19 cellular contexts compared by ENCODE assay signal in the genomic region with DNA sequence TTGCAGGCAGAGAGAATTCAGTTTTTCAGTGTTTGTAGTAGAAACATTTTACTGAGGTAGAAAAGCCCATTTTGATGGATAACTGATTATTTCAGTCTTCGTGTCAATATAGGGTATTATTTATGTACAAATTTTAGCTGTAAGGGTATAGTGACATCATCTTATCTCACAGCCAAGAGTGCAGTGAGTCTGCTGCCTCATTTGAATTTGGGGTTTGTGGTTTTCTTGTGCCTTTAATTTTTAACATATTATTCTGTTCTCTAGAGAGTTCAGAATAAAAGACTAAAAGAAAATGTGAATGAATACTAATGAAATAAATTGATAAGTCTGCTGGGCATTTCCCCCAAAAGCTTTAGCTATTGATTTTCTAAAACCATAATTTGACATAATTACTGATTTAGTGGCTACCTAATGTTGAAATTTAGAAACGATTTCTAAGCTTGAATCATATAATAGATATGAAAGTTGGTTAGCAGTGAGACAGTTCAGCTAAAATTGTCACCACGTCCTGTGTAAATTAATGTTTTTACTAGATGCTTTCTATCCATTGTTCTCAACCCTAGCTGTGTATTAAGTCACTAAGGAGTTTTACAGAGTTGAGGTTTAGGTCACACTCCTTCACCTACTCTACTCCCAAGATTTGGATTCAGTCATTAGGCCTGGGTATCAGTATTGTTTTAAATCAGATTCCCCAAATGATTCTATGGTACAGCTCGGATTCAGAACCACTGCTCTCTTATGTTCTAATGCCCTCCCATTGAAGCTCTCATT. TPM values are rescaled to one million over a fixed set of nuclear protein-coding genes. Genes with fewer than 3 reads are reported as not detected.
DNase-seq lines count a peak whose midpoint lies in the region; ATAC-seq, FAIRE-seq and TF ChIP-seq lines count a peak whose summit lies in the region.
"Had no signal": no experiment of that assay in that cellular context is flagged by ENCODE, and none has a peak within 500 bp of the region (broad histone marks: within the 10 kb centered on the region; RNA-seq: fewer than 3 reads in every experiment).

No MANE protein-coding gene starts in this region.

- no peak overlapping the region for H2BK5ac ChIP-seq in trophoblast cell (ENCODE audit: low read depth, low read length, poor library complexity)

- POLR2A ChIA-PET in HepG2 (lab: Yijun Ruan, JAX) = no interaction called here
- POLR2A ChIA-PET in GM12878 (lab: Charles Lee) = interaction anchor here (0.5 kb wide), 1 partner anchor 289 kb away, joined by 4 read pairs; no protein-coding TSS in a partner anchor

- ATAC-seq in HepG2 (no peak), right lobe of liver (no peak), GM21619 (IDR thresholded peaks at IDR 0.05; ENCODE audit: unreplicated experiment) (peak; percentile 63), HG03354 (IDR thresholded peaks at IDR 0.05; ENCODE audit: poor library complexity, severe bottlenecking, unreplicated experiment) (peak; percentile 65), GM12878 (peak; percentile 45), GM19328 (IDR thresholded peaks at IDR 0.05; ENCODE audit: unreplicated experiment) (no peak)
- ATAC-seq: CD8-positive, alpha-beta T cell; K562 had no signal

- no peak overlapping the region for H4K8ac ChIP-seq in trophoblast cell (ENCODE audit: low read depth, low read length)

- H3K18ac ChIP-seq in trophoblast cell (ENCODE audit: low read length) = no peak overlapping the region

- no peak overlapping the region for H2BK12ac ChIP-seq in trophoblast cell (ENCODE audit: low read length)

- H3K9ac ChIP-seq in HepG2 (ENCODE audit: insufficient read depth, low read depth, low read length) (no peak overlapping the region), GM12878 (ENCODE audit: control insufficient read depth, insufficient read depth, low read length) (no peak overlapping the region), trophoblast cell (ENCODE audit: low read length) (no peak overlapping the region)
- H3K9ac ChIP-seq: BLaER1 treated with 17β-estradiol and CSF1 and Interleukin-3, amounts not matched to agents 10 nM and 100 nM; GM23248 had no signal

- H3K27ac ChIP-seq in HepG2 (ENCODE audit: extremely low read length, insufficient read depth, low read length) = no peak overlapping the region
- H3K27ac ChIP-seq in right lobe of liver = no peak overlapping the region
- H3K27ac ChIP-seq in GM12878 (ENCODE audit: control insufficient read depth, insufficient read depth) = no peak overlapping the region
- H3K27ac ChIP-seq in trophoblast cell (ENCODE audit: low read depth, low read length) = no peak overlapping the region
- H3K27ac ChIP-seq: BLaER1 treated with 17β-estradiol and CSF1 and Interleukin-3, amounts not matched to agents 10 nM and 100 nM; GM23248; HL-60 had no signal

- H4K20me1 ChIP-seq in HepG2 (ENCODE audit: insufficient read depth, low read length) (no peaks in the 10 kb centered on the region), GM12878 (ENCODE audit: control insufficient read depth, insufficient read depth) (no peaks in the 10 kb centered on the region)
- H4K20me1 ChIP-seq: BLaER1 treated with 17β-estradiol and CSF1 and Interleukin-3, amounts not matched to agents 10 nM and 100 nM had no signal

- SMC1A ChIA-PET in GM12878 (lab: Charles Lee; ENCODE audit: uncharacterized antibody, unreplicated experiment) = interaction anchor here (0.6 to 2.5 kb wide), 8 partner anchors 12 to 689 kb away, joined by 3 to 9 read pairs (median 3); no protein-coding TSS in a partner anchor

- TF ChIP-seq POLR2A in HepG2 (IDR thresholded peaks at IDR 0.05; ENCODE audit: insufficient read depth in 1 of 2, low read depth in 2 of 2, low read length in 2 of 2) (no peak), right lobe of liver (IDR thresholded peaks at IDR 0.05) (no peak), GM12878 (IDR thresholded peaks at IDR 0.05; ENCODE audit: low read depth, low read length) (no peak)

- H2AFZ ChIP-seq in HepG2 (ENCODE audit: low read length) = no peak overlapping the region
- no peak overlapping the region for H2AFZ ChIP-seq in GM12878 (ENCODE audit: control insufficient read depth, low read depth, low read length)
- no peak overlapping the region for H2AFZ ChIP-seq in trophoblast cell (ENCODE audit: insufficient read depth, low read length, poor library complexity)
- H2AFZ ChIP-seq: GM23248 had no signal

- in situ Hi-C loops in HepG2 (cut with HindIII; ENCODE audit: extremely low pct_ligation_motif_present, low pct_unique_long_range_greater_than_20kb) = loop anchor here (10.0 kb wide), 2 partner anchors 339 to 519 kb away; no protein-coding TSS in a partner anchor
- in situ Hi-C loops in GM12878 (cut with MboI) = no loop called here

- intact Hi-C loops in HepG2 (cut with micrococcal nuclease; ENCODE audit: unreplicated experiment) = no loop called here
- intact Hi-C loops in right lobe of liver (cut with DNase I) = loop anchor here in 1 of 2 donors (10.0 kb wide), 1 partner anchor 509 kb away; no protein-coding TSS in a partner anchor
- intact Hi-C loops in GM12878 (cut with micrococcal nuclease; ENCODE audit: unreplicated experiment) = loop anchor here (2.0 kb wide), 1 partner anchor 87 kb away; no protein-coding TSS in a partner anchor

- DNase-seq in HepG2 (ENCODE audit: low spot score) = no peak
- DNase-seq in right lobe of liver = no peak
- DNase-seq in GM12878 (ENCODE audit: low read depth, low spot score) = no peak
- DNase-seq in stimulated activated CD4-positive, alpha-beta T cell treated with anti-CD3 and anti-CD28 coated beads, Interleukin-4, amount 100 ng/mL, for 24 hours = no peak
- no peak for DNase-seq in trophoblast cell
- DNase-seq: 8988T; Calu3; CD8-positive, alpha-beta T cell; DMS79 treated with DMSO at 0.1 percent for 48 hours; GF-D8; GM23248; IMR-90 had no signal

- no peak overlapping the region for H4K12ac ChIP-seq in trophoblast cell (ENCODE audit: low read depth, low read length)

- H3K4me2 ChIP-seq in HepG2 (ENCODE audit: low read depth, low read length) (no peak overlapping the region), GM12878 (ENCODE audit: control insufficient read depth, insufficient read depth) (no peak overlapping the region), trophoblast cell (ENCODE audit: low read length) (no peak overlapping the region)
- H3K4me2 ChIP-seq: BLaER1 treated with 17β-estradiol and CSF1 and Interleukin-3, amounts not matched to agents 10 nM and 100 nM had no signal

- no peak overlapping the region for H3K4ac ChIP-seq in trophoblast cell (ENCODE audit: low read depth, low read length)

- peaks cover 23 to 63% of the 10 kb centered on the region in 2 experiments for H3K36me3 ChIP-seq in HepG2 (replicated peaks in 1 of 2; ENCODE audit: control insufficient read depth in 1 of 2, insufficient read depth in 2 of 2, low read length in 2 of 2)
- H3K36me3 ChIP-seq in right lobe of liver = peaks cover 0 to 66% (median 15%) of the 10 kb centered on the region in 4 donors
- H3K36me3 ChIP-seq in GM12878 (ENCODE audit: control insufficient read depth in 2 of 2, insufficient read depth in 2 of 2, low read length in 1 of 2) = no peaks in the 10 kb centered on the region; a peak in 1 of 4 replicates
- H3K36me3 ChIP-seq in trophoblast cell (ENCODE audit: control insufficient read depth in 1 of 2, insufficient read depth in 2 of 2, low read length in 2 of 2) = no peaks in the 10 kb centered on the region

- H3K14ac ChIP-seq in trophoblast cell (ENCODE audit: low read length) = no peak overlapping the region

- no peak overlapping the region for H2AK5ac ChIP-seq in trophoblast cell (ENCODE audit: low read length)

- H3K79me1 ChIP-seq in trophoblast cell (ENCODE audit: low read length) = no peaks in the 10 kb centered on the region

- H3K23ac ChIP-seq in trophoblast cell (ENCODE audit: low read length) = no peak overlapping the region

- CTCF ChIA-PET in HepG2 (lab: Yijun Ruan, JAX; ENCODE audit: low intra/inter-chr PET ratio, low total read pairs) (no interaction called here), GM12878 (lab: Yijun Ruan, JAX) (interaction anchor here (0.9 to 5.5 kb wide), 10 partner anchors 24 to 516 kb away, joined by 3 to 42 read pairs (median 3); no protein-coding TSS in a partner anchor)

- no peak for FAIRE-seq in HepG2 (lab: Jason Lieb, UNC)
- FAIRE-seq in GM12878 (lab: Jason Lieb, UNC) = no peak
- FAIRE-seq: K562 had no signal

- TF ChIP-seq EP300 in HepG2 (IDR thresholded peaks at IDR 0.05; ENCODE audit: low read depth in 2 of 2, low read length in 2 of 2) (no peak), HepG2 (CRISPR knock-in tag; IDR thresholded peaks at IDR 0.05; ENCODE audit: borderline replicate concordance) (no peak), GM12878 (IDR thresholded peaks at IDR 0.05; ENCODE audit: borderline replicate concordance in 1 of 2, control insufficient read depth in 1 of 2, low read depth in 2 of 2, low read length in 2 of 2) (no peak)

- BruUV-seq in HepG2 (replicated peaks; lab: Mats Ljungman, UMichigan) (no TSS peak), GM12878 (replicated peaks; lab: Mats Ljungman, UMichigan) (no TSS peak)

- H3K9me3 ChIP-seq in HepG2 (ENCODE audit: low read length) (no peaks in the 10 kb centered on the region), right lobe of liver (no peaks in the 10 kb centered on the region), GM12878 (replicated peaks; ENCODE audit: control insufficient read depth, insufficient read depth, low read length) (no peaks in the 10 kb centered on the region), trophoblast cell (ENCODE audit: insufficient read depth, low read depth, low read length) (no peaks in the 10 kb centered on the region)
- H3K9me3 ChIP-seq: BLaER1 treated with 17β-estradiol and CSF1 and Interleukin-3, amounts not matched to agents 10 nM and 100 nM; HAP-1 had no signal

- TF ChIP-seq RAD21 in HepG2 (CRISPR knock-in tag; IDR thresholded peaks at IDR 0.05) (no peak), GM12878 (IDR thresholded peaks at IDR 0.05; ENCODE audit: insufficient read depth, low read depth, low read length) (no peak)

- no peak overlapping the region for H4K91ac ChIP-seq in trophoblast cell (ENCODE audit: low read depth, low read length)

- H3K27me3 ChIP-seq in HepG2 (ENCODE audit: control insufficient read depth in 1 of 2, insufficient read depth in 2 of 2, low read length in 2 of 2) (no peaks in the 10 kb centered on the region), right lobe of liver (no peaks in the 10 kb centered on the region), GM12878 (replicated peaks in 1 of 2; ENCODE audit: control insufficient read depth in 2 of 2, insufficient read depth in 2 of 2, low read length in 1 of 2) (no peaks in the 10 kb centered on the region), trophoblast cell (ENCODE audit: insufficient read depth, low read length) (no peaks in the 10 kb centered on the region)
- H3K27me3 ChIP-seq: BLaER1 treated with 17β-estradiol and CSF1 and Interleukin-3, amounts not matched to agents 10 nM and 100 nM had no signal

- 96% methylated on average over 4 of the region's 4 CpGs for WGBS in HepG2 (ENCODE audit: low lambda C conversion rate)
- WGBS in right lobe of liver (ENCODE audit: insufficient coverage, low coverage, low lambda C conversion rate, missing lambda C conversion rate) = 79% methylated on average over 4 of the region's 4 CpGs
- 30% methylated on average over 4 of the region's 4 CpGs for WGBS in GM12878 (ENCODE audit: insufficient coverage, insufficient replicate concordance, low lambda C conversion rate, missing lambda C conversion rate)
- WGBS in trophoblast cell (ENCODE audit: extremely low coverage, insufficient coverage, insufficient read length) = no CpG with 5 or more reads among the region's 4 CpGs

- H2BK120ac ChIP-seq in trophoblast cell (ENCODE audit: insufficient read depth, low read length, poor library complexity) = no peak overlapping the region

- H3K4me3 ChIP-seq in HepG2 (replicated peaks in 1 of 3; ENCODE audit: insufficient read depth in 1 of 3, low read depth in 2 of 3, low read length in 3 of 3) (no peak overlapping the region), right lobe of liver (no peak overlapping the region), GM12878 (no peak overlapping the region), trophoblast cell (ENCODE audit: low read depth, low read length) (no peak overlapping the region)
- H3K4me3 ChIP-seq: BLaER1 treated with 17β-estradiol and CSF1 and Interleukin-3, amounts not matched to agents 10 nM and 100 nM; GM23248; HAP-1; K562 had no signal

- no peak for TF ChIP-seq CTCF in HepG2 (CRISPR knock-in tag; IDR thresholded peaks at IDR 0.05)
- TF ChIP-seq CTCF in right lobe of liver (IDR thresholded peaks at IDR 0.05) = no peak
- TF ChIP-seq CTCF in GM12878 (IDR thresholded peaks at IDR 0.05 in 2 of 3, conservative IDR thresholded peaks at IDR 0.05 in 1 of 3; ENCODE audit: control insufficient read depth in 2 of 3, extremely low read depth in 1 of 3, insufficient read depth in 1 of 3, low read depth in 3 of 3, low read length in 3 of 3) = no peak

- 0 out of 2 replicates have a peak, but pooled peaks cover 5% of the 10 kb centered on the region for H3K4me1 ChIP-seq in HepG2 (ENCODE audit: insufficient read depth, low read length)
- peaks cover 0 to 15% (median 0%) of the 10 kb centered on the region in 4 donors for H3K4me1 ChIP-seq in right lobe of liver
- no peaks in the 10 kb centered on the region for H3K4me1 ChIP-seq in GM12878 (ENCODE audit: control insufficient read depth, insufficient read depth, low read length)
- no peaks in the 10 kb centered on the region for H3K4me1 ChIP-seq in trophoblast cell (ENCODE audit: control insufficient read depth in 1 of 2, insufficient read depth in 2 of 2, low read length in 2 of 2)
- H3K4me1 ChIP-seq: HAP-1 had no signal

- H3K79me2 ChIP-seq in HepG2 (ENCODE audit: insufficient read depth, low read length) = no peaks in the 10 kb centered on the region
- no peaks in the 10 kb centered on the region for H3K79me2 ChIP-seq in GM12878 (ENCODE audit: control insufficient read depth, insufficient read depth, low read length)
- no peaks in the 10 kb centered on the region for H3K79me2 ChIP-seq in trophoblast cell (ENCODE audit: control insufficient read depth, insufficient read depth, low read length, poor library complexity)

- RAD21 ChIA-PET in GM12878 (lab: Charles Lee; ENCODE audit: unreplicated experiment) = interaction anchor here (1.0 to 2.4 kb wide), 4 partner anchors 335 to 514 kb away, joined by 3 to 12 read pairs (median 4); no protein-coding TSS in a partner anchor

RNA-seq across cellular contexts. Expression of a gene that starts 37.3 kb away (rescaled TPM):
- 80.0 and 186 TPM in 2 replicates for total RNA-seq in HepG2 (2016; rRNA removed; fragmentation: Illumina TruSeq; extraction: Trizol)
- 4.1 and 6.0 TPM in 2 replicates for total RNA-seq in HepG2 (2016; cell fraction: cytosol; rRNA removed; fragmentation: Illumina TruSeq; extraction: Trizol; ENCODE audit: low read depth)
- 83.2 and 181 TPM in 2 replicates for total RNA-seq in HepG2 (2016; cell fraction: insoluble cytoplasmic fraction; rRNA removed; fragmentation: Illumina TruSeq; extraction: Trizol)
- 18.7 and 22.3 TPM in 2 replicates for total RNA-seq in HepG2 (2016; cell fraction: membrane; rRNA removed; fragmentation: Illumina TruSeq; extraction: Trizol)
- 56.2 and 60.6 TPM in 2 replicates for total RNA-seq in HepG2 (2016; cell fraction: nucleus; rRNA removed; fragmentation: Illumina TruSeq; extraction: Trizol)
- polyA plus RNA-seq in HepG2 (2011; rRNA removed) = 76.6 and 87.6 TPM in 2 replicates
- polyA plus RNA-seq in HepG2 (2011; cell fraction: cytosol; rRNA removed) = 29.9 and 54.9 TPM in 2 replicates
- 44.5 and 55.6 TPM in 2 replicates for polyA plus RNA-seq in HepG2 (2011; cell fraction: nucleus; rRNA removed)
- 86.5 and 157 TPM in 2 replicates for polyA plus RNA-seq in HepG2 (2012)
- 2.0 and 3.4 TPM in 2 replicates for polyA plus RNA-seq in HepG2 (2016; cell fraction: cytosol; fragmentation: Illumina TruSeq; extraction: Trizol; ENCODE audit: low read depth)
- polyA plus RNA-seq in HepG2 (2016; cell fraction: insoluble cytoplasmic fraction; fragmentation: Illumina TruSeq; extraction: Trizol; ENCODE audit: low read depth) = 165 TPM in 2 replicates
- polyA plus RNA-seq in HepG2 (2016; cell fraction: membrane; fragmentation: Illumina TruSeq; extraction: Trizol; ENCODE audit: low read depth) = 8.4 and 9.5 TPM in 2 replicates
- polyA plus RNA-seq in HepG2 (2016; cell fraction: nucleus; fragmentation: Illumina TruSeq; extraction: Trizol; ENCODE audit: insufficient read depth, low read depth) = 75.5 and 83.4 TPM in 2 replicates
- polyA minus RNA-seq in HepG2 (2011; rRNA and poly(A)+ RNA removed; ENCODE audit: low replicate concordance) = 1.1 and 23.6 TPM in 2 replicates
- 44.7 and 65.6 TPM in 2 replicates for polyA minus RNA-seq in HepG2 (2011; cell fraction: cytosol; rRNA and poly(A)+ RNA removed)
- 83.4 and 110 TPM in 2 replicates for polyA minus RNA-seq in HepG2 (2011; cell fraction: nucleus; rRNA and poly(A)+ RNA removed)
- total RNA-seq in right lobe of liver = 100 to 1,000 TPM in 4 of 6 experiments, 10 to 100 TPM in 2; 73.6 to 591 (median 273) TPM
- total RNA-seq in GM12878 (2013; cell fraction: nucleolus; rRNA removed) = 40.5 and 42.0 TPM in 2 replicates
- 10.8 and 13.5 TPM in 2 replicates for total RNA-seq in GM12878 (2014; rRNA removed)
- 12.1 and 12.2 TPM in 2 replicates for total RNA-seq in GM12878 (2014; rRNA removed; fragmentation: Illumina TruSeq; extraction: Trizol)
- total RNA-seq in GM12878 (2021) = 23.5 and 24.0 TPM in 2 replicates
- 8.2 TPM for polyA plus RNA-seq in GM12878 (2011; ENCODE audit: low read depth)
- polyA plus RNA-seq in GM12878 (2011; rRNA removed) = 18.8 and 33.7 TPM in 2 replicates
- 6.2 and 8.5 TPM in 2 replicates for polyA plus RNA-seq in GM12878 (2011; cell fraction: cytosol; rRNA removed)
- 15.8 and 20.6 TPM in 2 replicates for polyA plus RNA-seq in GM12878 (2011; cell fraction: nucleus; rRNA removed)
- polyA plus RNA-seq in GM12878 (2012) = 10.3 and 12.9 TPM in 2 replicates
- polyA plus RNA-seq in GM12878 (2014; fragmentation: Illumina TruSeq; extraction: Trizol) = 18.9 and 25.9 TPM in 2 replicates
- 10 to 100 TPM; 10.9 to 11.3 TPM for polyA plus RNA-seq in GM12878 (2014; fragmentation: Nextera tagmentation; extraction: Ambion mirVana)
- polyA plus RNA-seq in GM12878 (2014; rRNA removed) = 10.8 and 14.1 TPM in 2 replicates
- 10 to 100 TPM; 15.9 to 17.4 TPM for polyA plus RNA-seq in GM12878 (2016; fragmentation: Nextera tagmentation; extraction: Ambion mirVana)
- polyA minus RNA-seq in GM12878 (2011; rRNA and poly(A)+ RNA removed) = 5.4 and 11.3 TPM in 2 replicates
- polyA minus RNA-seq in GM12878 (2011; cell fraction: cytosol; rRNA and poly(A)+ RNA removed) = 3.2 and 3.7 TPM in 2 replicates
- polyA minus RNA-seq in GM12878 (2011; cell fraction: nucleus; rRNA and poly(A)+ RNA removed) = 5.6 and 6.2 TPM in 2 replicates
- 3.3 and 3.7 TPM in 2 replicates for polyA plus RNA-seq in trophoblast cell (2013)

RNA-seq across cellular contexts. Expression of a gene that starts 37.6 kb away (rescaled TPM):
- total RNA-seq in HepG2 (2016; rRNA removed; fragmentation: Illumina TruSeq; extraction: Trizol) (3.7 and 4.1 TPM in 2 replicates), right lobe of liver (10 to 100 TPM in 2 of 6 experiments, 1 to 10 TPM in 4; 4.1 to 15.8 (median 8.3) TPM), GM12878 (2014; rRNA removed) (5.3 TPM in 2 replicates), GM12878 (2014; rRNA removed; fragmentation: Illumina TruSeq; extraction: Trizol) (6.5 and 7.3 TPM in 2 replicates), GM12878 (2021) (13.7 and 16.1 TPM in 2 replicates)
- total RNA-seq in HepG2 (2016; cell fraction: cytosol; rRNA removed; fragmentation: Illumina TruSeq; extraction: Trizol; ENCODE audit: low read depth) = 0.61 and 0.62 TPM in 2 replicates
- 3.1 and 4.8 TPM in 2 replicates for total RNA-seq in HepG2 (2016; cell fraction: insoluble cytoplasmic fraction; rRNA removed; fragmentation: Illumina TruSeq; extraction: Trizol)
- 2.5 and 3.3 TPM in 2 replicates for total RNA-seq in HepG2 (2016; cell fraction: membrane; rRNA removed; fragmentation: Illumina TruSeq; extraction: Trizol)
- total RNA-seq in HepG2 (2016; cell fraction: nucleus; rRNA removed; fragmentation: Illumina TruSeq; extraction: Trizol) = 8.2 and 9.7 TPM in 2 replicates
- polyA plus RNA-seq in HepG2 (2011; rRNA removed) (11.3 and 12.0 TPM in 2 replicates), GM12878 (2011; rRNA removed) (12.5 and 15.6 TPM in 2 replicates), GM12878 (2014; fragmentation: Illumina TruSeq; extraction: Trizol) (15.6 and 18.6 TPM in 2 replicates), GM12878 (2014; fragmentation: Nextera tagmentation; extraction: Ambion mirVana) (10 to 100 TPM in 1 of 2 experiments, 1 to 10 TPM in 1; 6.8 to 11.2 TPM), GM12878 (2014; rRNA removed) (7.4 and 11.2 TPM in 2 replicates), GM12878 (2016; fragmentation: Nextera tagmentation; extraction: Ambion mirVana) (10 to 100 TPM; 20.5 to 23.2 TPM)
- 4.6 and 5.5 TPM in 2 replicates for polyA plus RNA-seq in HepG2 (2011; cell fraction: cytosol; rRNA removed)
- polyA plus RNA-seq in HepG2 (2011; cell fraction: nucleus; rRNA removed) = 12.2 and 13.5 TPM in 2 replicates
- polyA plus RNA-seq in HepG2 (2012) = 9.4 and 13.5 TPM in 2 replicates
- polyA plus RNA-seq in HepG2 (2016; cell fraction: cytosol; fragmentation: Illumina TruSeq; extraction: Trizol; ENCODE audit: low read depth) = 1.1 and 1.2 TPM in 2 replicates
- 13.5 and 14.5 TPM in 2 replicates for polyA plus RNA-seq in HepG2 (2016; cell fraction: insoluble cytoplasmic fraction; fragmentation: Illumina TruSeq; extraction: Trizol; ENCODE audit: low read depth)
- polyA plus RNA-seq in HepG2 (2016; cell fraction: membrane; fragmentation: Illumina TruSeq; extraction: Trizol; ENCODE audit: low read depth) = 3.2 and 5.6 TPM in 2 replicates
- 18.6 and 19.5 TPM in 2 replicates for polyA plus RNA-seq in HepG2 (2016; cell fraction: nucleus; fragmentation: Illumina TruSeq; extraction: Trizol; ENCODE audit: insufficient read depth, low read depth)
- polyA minus RNA-seq in HepG2 (2011; rRNA and poly(A)+ RNA removed; ENCODE audit: low replicate concordance) = 6.1 and 9.1 TPM in 2 replicates
- 4.9 and 5.3 TPM in 2 replicates for polyA minus RNA-seq in HepG2 (2011; cell fraction: cytosol; rRNA and poly(A)+ RNA removed)
- 21.5 and 26.7 TPM in 2 replicates for polyA minus RNA-seq in HepG2 (2011; cell fraction: nucleus; rRNA and poly(A)+ RNA removed)
- 29.0 and 30.8 TPM in 2 replicates for total RNA-seq in GM12878 (2013; cell fraction: nucleolus; rRNA removed)
- polyA plus RNA-seq in GM12878 (2011; ENCODE audit: low read depth) = 6.4 TPM
- polyA plus RNA-seq in GM12878 (2011; cell fraction: cytosol; rRNA removed) = 7.4 and 8.0 TPM in 2 replicates
- 9.7 and 11.9 TPM in 2 replicates for polyA plus RNA-seq in GM12878 (2011; cell fraction: nucleus; rRNA removed)
- 11.1 and 12.6 TPM in 2 replicates for polyA plus RNA-seq in GM12878 (2012)
- 10.8 and 11.6 TPM in 2 replicates for polyA minus RNA-seq in GM12878 (2011; rRNA and poly(A)+ RNA removed)
- 3.7 and 5.5 TPM in 2 replicates for polyA minus RNA-seq in GM12878 (2011; cell fraction: cytosol; rRNA and poly(A)+ RNA removed)
- polyA minus RNA-seq in GM12878 (2011; cell fraction: nucleus; rRNA and poly(A)+ RNA removed) = 7.1 and 8.8 TPM in 2 replicates
- 8.3 and 9.9 TPM in 2 replicates for polyA plus RNA-seq in trophoblast cell (2013)

Comparison
In these comparisons a context has a peak if more than half of its experiments do, and no peak if none do; other contexts are left out.
1. ATAC-seq: peak in GM21619 (single experiment), HG03354 (single experiment) and GM12878 (single experiment); none in HepG2 (single experiment), right lobe of liver (0 of 4) and GM19328 (single experiment).